ENCODE assay signal across 8 cellular contexts in the genomic region with DNA sequence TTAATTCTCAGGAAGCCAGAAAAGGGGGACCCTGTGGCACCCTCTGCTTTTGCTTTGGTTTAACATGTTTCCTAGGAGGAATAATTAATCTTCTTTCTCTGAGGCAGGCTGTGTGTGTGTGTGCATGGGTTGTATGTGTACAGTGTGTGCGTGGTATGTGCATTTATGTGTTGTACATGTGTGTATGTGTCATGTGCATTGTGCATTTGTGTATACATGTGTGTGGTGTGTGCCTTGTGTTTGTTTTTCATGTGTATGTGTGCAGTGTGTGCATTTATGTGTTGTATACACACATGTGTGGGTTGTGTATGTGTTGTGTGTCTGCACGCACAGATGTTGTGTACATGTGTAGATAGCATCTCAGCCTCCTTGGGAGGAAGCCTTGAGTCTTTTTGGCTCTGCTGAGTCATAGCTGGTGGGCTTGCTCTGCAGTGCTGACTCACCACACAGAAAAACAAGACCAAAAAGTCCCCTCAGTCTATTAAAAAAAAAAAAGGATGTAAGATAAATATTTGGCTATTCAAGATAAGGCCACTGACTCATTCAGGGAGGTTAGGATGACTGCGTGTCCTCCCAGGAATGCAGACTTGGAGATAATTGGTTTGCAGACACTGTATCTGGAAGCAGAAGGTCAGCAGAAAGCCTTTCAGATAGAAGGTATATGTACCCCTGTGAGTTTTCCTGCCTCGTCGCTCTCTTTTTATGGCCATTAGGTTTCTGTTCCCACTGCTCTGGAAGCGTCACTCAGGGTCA. TPM values are rescaled to one million over a fixed set of nuclear protein-coding genes. Genes with fewer than 3 reads are reported as not detected.
DNase-seq lines count a peak whose midpoint lies in the region; ATAC-seq, FAIRE-seq and TF ChIP-seq lines count a peak whose summit lies in the region.

No MANE protein-coding gene starts in this region.

- no peaks in the 10 kb centered on the region for H3K27me3 ChIP-seq in stomach

- no peaks in the 10 kb centered on the region for H3K9me3 ChIP-seq in stomach

- intact Hi-C loops in stomach (cut with DNase I; ENCODE audit: low total_unique reads): no loop called here

- no peak for TF ChIP-seq EP300 in stomach (IDR thresholded peaks at IDR 0.05)

- 37 to 54% (median 46%) methylated on average over 6 of the region's 6 CpGs for WGBS in stomach, 5 donors

- TF ChIP-seq POLR2A in stomach (IDR thresholded peaks at IDR 0.05): no peak

- ATAC-seq in GM18909 (IDR thresholded peaks at IDR 0.05; ENCODE audit: poor library complexity, unreplicated experiment) (peak; percentile 51), GM19452 (IDR thresholded peaks at IDR 0.05; ENCODE audit: unreplicated experiment) (no peak)

- peak; percentile 98 for FAIRE-seq in islet of Langerhans (lab: Jason Lieb, UNC)

- H3K4me3 ChIP-seq in stomach: no peak overlapping the region

- peak; percentile 81 for DNase-seq in ACHN
- peak; percentile 84 for DNase-seq in NCI-H146 treated with DMSO at 0.1 percent for 48 hours (lab: John Stamatoyannopoulos, UW; ENCODE audit: unreplicated experiment)
- DNase-seq in stomach: no peak
- no peak for DNase-seq in mesenteric fat pad (ENCODE audit: low spot score)

- TF ChIP-seq CTCF in stomach (IDR thresholded peaks at IDR 0.05): no peak

- peak overlapping the region; percentile 92 for H3K27ac ChIP-seq in angular gyrus (ENCODE audit: low read depth, low read length)
- H3K27ac ChIP-seq in stomach: peak overlapping the region; percentile 61 to 83 (median 79)

- H3K4me1 ChIP-seq in stomach: peaks cover 42 to 69% (median 52%) of the 10 kb centered on the region in 4 donors

- H3K36me3 ChIP-seq in stomach: peaks cover 0 to 36% (median 16%) of the 10 kb centered on the region in 4 donors

- in situ Hi-C loops in ACHN (cut with HindIII; ENCODE audit: low pct_ligation_motif_present, low pct_unique_long_range_greater_than_20kb, low sequenced_read_pairs): no loop called here

RNA-seq across cellular contexts. Expression of gene SYNJ2, which starts 58.6 kb away (rescaled TPM):
- total RNA-seq in stomach (10 to 100 TPM; 11.7 to 41.4 (median 25.4) TPM), mesenteric fat pad (7.5 TPM)
- polyA plus RNA-seq in stomach: 1 to 10 TPM; 4.7 to 6.3 (median 6.0) TPM

Comparison
In these comparisons a context has a peak if more than half of its experiments do, and no peak if none do; other contexts are left out.
1. DNase-seq: peak in ACHN (single experiment) and NCI-H146 treated with DMSO at 0.1 percent for 48 hours (single experiment); none in stomach (single experiment) and mesenteric fat pad (single experiment).